ENCODE assay signal across 28 cellular contexts in the genomic region with DNA sequence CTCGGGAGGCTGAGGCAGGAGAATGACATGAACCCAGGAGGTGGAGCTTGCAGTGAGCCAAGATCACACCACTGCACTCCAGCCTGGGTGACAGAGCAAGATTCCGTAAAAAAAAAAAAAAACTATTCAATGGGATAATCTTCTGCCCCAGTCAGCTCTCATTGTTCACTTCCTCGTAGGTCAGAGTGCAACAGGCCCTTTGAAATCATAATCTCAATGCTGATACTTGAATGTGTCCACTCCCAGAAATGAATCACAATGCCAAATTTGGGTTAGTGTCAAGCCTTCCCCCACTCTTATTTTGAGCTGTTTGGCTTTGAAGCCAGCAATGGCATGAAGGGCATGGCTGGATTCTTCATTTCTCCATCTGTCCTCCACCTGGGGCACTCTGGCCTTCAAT.
A peak's percentile ranks its signal among the peaks of the same experiment; 100 is the strongest.
DNase-seq lines count a peak whose midpoint lies in the region; ATAC-seq and TF ChIP-seq lines count a peak whose summit lies in the region.
"Had no signal": no experiment of that assay in that cellular context is flagged by ENCODE, and none has a peak within 500 bp of the region (broad histone marks: within the 10 kb centered on the region; RNA-seq: fewer than 3 reads in every experiment).

No MANE protein-coding gene starts in this region.

- H3K27ac Mint-ChIP-seq in activated CD8-positive, alpha-beta T cell treated with anti-CD3 and anti-CD28 coated beads for 36 hours: no peak overlapping the region
- H3K27ac Mint-ChIP-seq: activated CD8-positive, alpha-beta T cell treated with anti-CD3 and anti-CD28 coated beads, Interleukin-2, amount 10 ng/mL, durations not matched to agents 7 days and 5 days; activated naive CD4-positive, alpha-beta T cell treated with anti-CD3 and anti-CD28 coated beads, Interleukin-2, amount 50 U/mL, for 72 hours; HFFc6; nephron; stimulated activated memory B cell treated with anti-CD40 and anti-IgM and Interleukin-4, amounts not matched to agents 10 μg/mL and 1 μg/mL and 100 μg/mL, for 72 hours had no signal

- peaks cover 9 to 35% of the 10 kb centered on the region in 2 experiments for H3K4me1 ChIP-seq in HCT116 (ENCODE audit: control insufficient read depth in 1 of 2, insufficient read depth in 2 of 2, low read length in 2 of 2)
- peaks cover 10% of the 10 kb centered on the region for H3K4me1 ChIP-seq in PC-3 (ENCODE audit: insufficient read depth, low read length)
- peaks cover 0 to 3% of the 10 kb centered on the region in 2 donors for H3K4me1 ChIP-seq in esophagus (ENCODE audit: control insufficient read depth in 2 of 2, insufficient read depth in 2 of 2, low read length in 1 of 2)
- H3K4me1 ChIP-seq: BLaER1, Peyer's patch, upper lobe of left lung had no signal

- no peaks in the 10 kb centered on the region for H3K79me2 ChIP-seq in HCT116 (ENCODE audit: insufficient read depth, low read length)
- H3K79me2 ChIP-seq in PC-3 (ENCODE audit: low read length): no peaks in the 10 kb centered on the region
- H3K79me2 ChIP-seq: hepatocyte had no signal

- peak; percentile 76 for ATAC-seq in HCT116
- no peak for ATAC-seq in PC-3
- no peak for ATAC-seq in GM18868 (IDR thresholded peaks at IDR 0.05; ENCODE audit: unreplicated experiment)
- no peak for ATAC-seq in activated CD8-positive, alpha-beta T cell treated with anti-CD3 and anti-CD28 coated beads for 36 hours
- ATAC-seq: activated CD8-positive, alpha-beta T cell treated with anti-CD3 and anti-CD28 coated beads, Interleukin-2, amount 10 ng/mL, durations not matched to agents 7 days and 5 days; activated naive CD4-positive, alpha-beta T cell treated with anti-CD3 and anti-CD28 coated beads, Interleukin-2, amount 50 U/mL, for 72 hours; stimulated activated memory B cell treated with anti-CD40 and anti-IgM and Interleukin-4, amounts not matched to agents 10 μg/mL and 1 μg/mL and 100 μg/mL, for 72 hours had no signal

- H3K4me3 ChIP-seq in HCT116 (replicated peaks in 1 of 2; ENCODE audit: low read depth in 1 of 2, low read length in 2 of 2): no peak overlapping the region
- H3K4me3 ChIP-seq in PC-3 (ENCODE audit: low read length): no peak overlapping the region
- peak overlapping the region in 1 of 2 donors; percentile 17 for H3K4me3 ChIP-seq in esophagus (ENCODE audit: low read depth in 1 of 2, low read length in 2 of 2)
- H3K4me3 ChIP-seq in WERI-Rb-1 (ENCODE audit: low read depth, low read length): no peak overlapping the region
- H3K4me3 ChIP-seq: BLaER1, hepatocyte, Peyer's patch, upper lobe of left lung had no signal

- no peak for TF ChIP-seq POLR2A in HCT116 (IDR thresholded peaks at IDR 0.05; ENCODE audit: borderline replicate concordance, extremely low read depth, insufficient read depth, insufficient read length)

- H3K9ac ChIP-seq in HCT116 (ENCODE audit: low read length) (no peak overlapping the region), PC-3 (ENCODE audit: low read length) (no peak overlapping the region)
- H3K9ac ChIP-seq: BLaER1 had no signal

- 57 to 67% methylated on average over 3 of the region's 3 CpGs for WGBS in esophagus, 2 donors

- H3K36me3 Mint-ChIP-seq in activated CD8-positive, alpha-beta T cell treated with anti-CD3 and anti-CD28 coated beads for 36 hours (ENCODE audit: low read depth): no peaks in the 10 kb centered on the region
- H3K36me3 Mint-ChIP-seq: stimulated activated memory B cell treated with anti-CD40 and anti-IgM and Interleukin-4, amounts not matched to agents 10 μg/mL and 1 μg/mL and 100 μg/mL, for 72 hours had no signal

- H3K9me2 ChIP-seq in HCT116 (ENCODE audit: insufficient read depth) (no peaks in the 10 kb centered on the region), PC-3 (replicated peaks; ENCODE audit: low read length) (no peaks in the 10 kb centered on the region)

- POLR2A ChIA-PET in HCT116 (lab: Charles Lee): no interaction called here
- POLR2A ChIA-PET in PC-3 (lab: Charles Lee; ENCODE audit: unreplicated experiment): no interaction called here
- POLR2A ChIA-PET in activated CD8-positive, alpha-beta T cell treated with anti-CD3 and anti-CD28 coated beads for 36 hours (lab: Charles Lee): interaction anchor here (1.2 kb wide), 1 partner anchor 29 kb away, joined by 4 read pairs; no protein-coding TSS in a partner anchor

- TF ChIP-seq RAD21 in HCT116 (IDR thresholded peaks at IDR 0.05; ENCODE audit: low read depth): 0 out of 2 replicates have a peak, but pooled peaks have one; percentile 18

- H3K9me3 ChIP-seq in HCT116 (ENCODE audit: control insufficient read depth in 1 of 2, insufficient read depth in 1 of 2, low read depth in 1 of 2, low read length in 2 of 2) (no peaks in the 10 kb centered on the region), PC-3 (ENCODE audit: low read length) (no peaks in the 10 kb centered on the region), esophagus (ENCODE audit: control insufficient read depth in 2 of 2, insufficient read depth in 1 of 2, low read depth in 1 of 2, low read length in 1 of 2) (no peaks in the 10 kb centered on the region), WERI-Rb-1 (ENCODE audit: severe bottlenecking) (no peaks in the 10 kb centered on the region)
- H3K9me3 ChIP-seq: BLaER1, Peyer's patch, upper lobe of left lung had no signal

- peak; percentile 56 for DNase-seq in HCT116 (ENCODE audit: low read depth, low spot score)
- DNase-seq in PC-3: peak; percentile 15
- peak; percentile 12 for DNase-seq in myocyte (ENCODE audit: low read depth)
- no peak for DNase-seq in WERI-Rb-1
- DNase-seq in activated CD8-positive, alpha-beta T cell treated with anti-CD3 and anti-CD28 coated beads for 36 hours: no peak
- DNase-seq in iPS-NIHi11 (ENCODE audit: low spot score): no peak
- DNase-seq: activated CD8-positive, alpha-beta T cell treated with anti-CD3 and anti-CD28 coated beads, Interleukin-2, amount 10 ng/mL, durations not matched to agents 7 days and 5 days; activated effector memory CD4-positive, alpha-beta T cell treated with Interleukin-2 at 50 U/mL for 16 hours; COR-L47; DMS79; effector CD4-positive, alpha-beta T cell; HFFc6; MV-4-11; NCI-H1436 treated with DMSO at 0.1 percent for 48 hours; NCI-H2081 treated with DMSO at 0.1 percent for 48 hours; NCI-H2227 treated with DMSO at 0.1 percent for 48 hours; NCI-H526 treated with DMSO at 0.1 percent for 48 hours; SHP77 treated with DMSO at 0.1 percent for 48 hours; substantia nigra; upper lobe of left lung had no signal

- H3K27ac ChIP-seq in HCT116 (ENCODE audit: low read depth, low read length): no peak overlapping the region
- no peak overlapping the region for H3K27ac ChIP-seq in PC-3 (ENCODE audit: low read length)
- peak overlapping the region; percentile 55 to 88 for H3K27ac ChIP-seq in esophagus (ENCODE audit: low read depth in 2 of 2, low read length in 1 of 2)
- no peak overlapping the region for H3K27ac ChIP-seq in WERI-Rb-1
- H3K27ac ChIP-seq: BLaER1, hepatocyte, upper lobe of left lung had no signal

- H2AFZ ChIP-seq in HCT116 (ENCODE audit: low read depth, low read length, poor library complexity, severe bottlenecking) (peak overlapping the region; percentile 13), PC-3 (ENCODE audit: low read length) (no peak overlapping the region)
- H2AFZ ChIP-seq: hepatocyte had no signal

- BruUV-seq in HCT116 (replicated peaks; lab: Mats Ljungman, UMichigan): no TSS peak
- no TSS peak for BruUV-seq in PC-3 (replicated peaks; lab: Mats Ljungman, UMichigan)

- intact Hi-C loops in HCT116 (cut with micrococcal nuclease) (loop anchor here (10.0 kb wide), 1 partner anchor 345 kb away; no protein-coding TSS in a partner anchor), PC-3 (cut with micrococcal nuclease) (no loop called here)
- intact Hi-C loops in activated CD8-positive, alpha-beta T cell treated with anti-CD3 and anti-CD28 coated beads for 36 hours (cut with micrococcal nuclease): no loop called here

- no peaks in the 10 kb centered on the region for H3F3A ChIP-seq in PC-3 (ENCODE audit: low read length, unreplicated experiment)

- no peaks in the 10 kb centered on the region for H3K27me3 ChIP-seq in HCT116 (ENCODE audit: insufficient read depth, low read length)
- H3K27me3 ChIP-seq in PC-3 (ENCODE audit: low read length): no peaks in the 10 kb centered on the region
- H3K27me3 ChIP-seq in esophagus (ENCODE audit: control insufficient read depth in 1 of 2, insufficient read depth in 2 of 2, low read length in 2 of 2): no peaks in the 10 kb centered on the region
- no peaks in the 10 kb centered on the region for H3K27me3 ChIP-seq in WERI-Rb-1 (ENCODE audit: insufficient read depth, low read depth, severe bottlenecking)
- H3K27me3 ChIP-seq: BLaER1, hepatocyte, Peyer's patch, upper lobe of left lung had no signal

- RAD21 ChIA-PET in HCT116 (lab: Charles Lee; ENCODE audit: low non-redundant PET in 1 of 2, low total read pairs in 2 of 2, uncharacterized antibody in 2 of 2, unreplicated experiment in 2 of 2): no interaction called here

- H3K36me3 ChIP-seq in HCT116 (ENCODE audit: control insufficient read depth in 1 of 2, insufficient read depth in 2 of 2, low read length in 2 of 2): no peaks in the 10 kb centered on the region
- H3K36me3 ChIP-seq in PC-3 (ENCODE audit: low read depth, low read length): no peaks in the 10 kb centered on the region
- H3K36me3 ChIP-seq in esophagus (ENCODE audit: control insufficient read depth in 2 of 2, insufficient read depth in 2 of 2, low read length in 1 of 2): no peaks in the 10 kb centered on the region
- H3K36me3 ChIP-seq in WERI-Rb-1: no peaks in the 10 kb centered on the region
- H3K36me3 ChIP-seq: BLaER1, Peyer's patch, upper lobe of left lung had no signal

- H4K20me1 ChIP-seq in HCT116 (ENCODE audit: insufficient read depth) (no peaks in the 10 kb centered on the region), PC-3 (ENCODE audit: low read length) (no peaks in the 10 kb centered on the region)
- H4K20me1 ChIP-seq: BLaER1 had no signal

- no peaks in the 10 kb centered on the region for H3K9me3 Mint-ChIP-seq in activated CD8-positive, alpha-beta T cell treated with anti-CD3 and anti-CD28 coated beads for 36 hours
- H3K9me3 Mint-ChIP-seq: HFFc6; nephron; stimulated activated memory B cell treated with anti-CD40 and anti-IgM and Interleukin-4, amounts not matched to agents 10 μg/mL and 1 μg/mL and 100 μg/mL, for 72 hours had no signal

- CTCF ChIA-PET in HCT116 (lab: Charles Lee): no interaction called here
- CTCF ChIA-PET in PC-3 (lab: Charles Lee): interaction anchor here (0.6 kb wide), 1 partner anchor 172 kb away, joined by 5 read pairs; no protein-coding TSS in a partner anchor
- CTCF ChIA-PET in activated CD8-positive, alpha-beta T cell treated with anti-CD3 and anti-CD28 coated beads for 36 hours (lab: Charles Lee): no interaction called here

- TF ChIP-seq CTCF in HCT116 (IDR thresholded peaks at IDR 0.05 in 2 of 3, conservative IDR thresholded peaks at IDR 0.05 in 1 of 3; ENCODE audit: borderline replicate concordance in 1 of 3, insufficient read depth in 1 of 3, low read depth in 2 of 3, low read length in 2 of 3) (no peak), PC-3 (conservative IDR thresholded peaks at IDR 0.05; ENCODE audit: low read depth, low read length) (no peak), WERI-Rb-1 (IDR thresholded peaks at IDR 0.05; ENCODE audit: low read depth, low read length) (no peak)
- TF ChIP-seq CTCF in activated CD8-positive, alpha-beta T cell treated with anti-CD3 and anti-CD28 coated beads for 36 hours (IDR thresholded peaks at IDR 0.05): no peak

- no peaks in the 10 kb centered on the region for H3K4me1 Mint-ChIP-seq in activated CD8-positive, alpha-beta T cell treated with anti-CD3 and anti-CD28 coated beads for 36 hours (ENCODE audit: low read depth)
- H3K4me1 Mint-ChIP-seq: stimulated activated memory B cell treated with anti-CD40 and anti-IgM and Interleukin-4, amounts not matched to agents 10 μg/mL and 1 μg/mL and 100 μg/mL, for 72 hours had no signal

- no peak overlapping the region for H3K4me3 Mint-ChIP-seq in activated CD8-positive, alpha-beta T cell treated with anti-CD3 and anti-CD28 coated beads for 36 hours
- H3K4me3 Mint-ChIP-seq: activated CD8-positive, alpha-beta T cell treated with anti-CD3 and anti-CD28 coated beads, Interleukin-2, amount 10 ng/mL, durations not matched to agents 7 days and 5 days; HFFc6; nephron; stimulated activated memory B cell treated with anti-CD40 and anti-IgM and Interleukin-4, amounts not matched to agents 10 μg/mL and 1 μg/mL and 100 μg/mL, for 72 hours had no signal

- peaks cover 1% of the 10 kb centered on the region for H3K27me3 Mint-ChIP-seq in activated CD8-positive, alpha-beta T cell treated with anti-CD3 and anti-CD28 coated beads for 36 hours

- H3K4me2 ChIP-seq in HCT116 (ENCODE audit: low read length) (peak overlapping the region; percentile 48), PC-3 (ENCODE audit: low read length) (no peak overlapping the region)
- H3K4me2 ChIP-seq: BLaER1, hepatocyte had no signal

Comparison
In these comparisons a context has a peak if more than half of its experiments do, and no peak if none do; other contexts are left out.
1. DNase-seq: peak in HCT116 (single experiment), PC-3 (single experiment) and myocyte (single experiment); none in WERI-Rb-1 (single experiment), activated CD8-positive, alpha-beta T cell treated with anti-CD3 and anti-CD28 coated beads for 36 hours (single experiment) and iPS-NIHi11 (single experiment).
2. H3K27ac ChIP-seq: peak in esophagus (2 of 2); none in HCT116 (single experiment), PC-3 (single experiment) and WERI-Rb-1 (single experiment).